ENCODE assay signal across 16 cellular contexts in genomic region chr7:127057918-127058317, GRCh38.
A peak's percentile ranks its signal among the peaks of the same experiment; 100 is the strongest.
DNase-seq lines count a peak whose midpoint lies in the region; ATAC-seq and TF ChIP-seq lines count a peak whose summit lies in the region.
"Had no signal": no experiment of that assay in that cellular context is flagged by ENCODE, and none has a peak within 500 bp of the region (broad histone marks: within the 10 kb centered on the region; RNA-seq: fewer than 3 reads in every experiment).

No MANE protein-coding gene starts in this region.

- no peak overlapping the region for H3K9ac ChIP-seq in IMR-90 (ENCODE audit: low read depth, low read length)
- H3K9ac ChIP-seq: BLaER1, KMS-11 had no signal

- no peak overlapping the region for H3K56ac ChIP-seq in IMR-90 (ENCODE audit: extremely low read depth, insufficient read depth, low read length)

- H3K36me3 ChIP-seq in IMR-90 (ENCODE audit: control insufficient read depth, insufficient read depth, low read length) (no peaks in the 10 kb centered on the region), testis (ENCODE audit: low read depth, missing control alignments) (no peaks in the 10 kb centered on the region)
- H3K36me3 ChIP-seq: BLaER1 had no signal

- CTCF ChIA-PET in IMR-90 (lab: Yijun Ruan, JAX): no interaction called here

- no peak overlapping the region for H2AK9ac ChIP-seq in IMR-90 (replicated peaks; ENCODE audit: low read depth, low read length, poor library complexity)

- intact Hi-C loops in IMR-90 (cut with micrococcal nuclease) (no loop called here), testis (cut with DNase I; ENCODE audit: low total_unique reads) (no loop called here)

- TF ChIP-seq CTCF in IMR-90 (conservative IDR thresholded peaks at IDR 0.05; ENCODE audit: low read depth, low read length): no peak
- TF ChIP-seq CTCF in testis (IDR thresholded peaks at IDR 0.05): no peak

- H2BK5ac ChIP-seq in IMR-90 (ENCODE audit: low read depth, low read length, poor library complexity, severe bottlenecking): no peak overlapping the region

- no peak overlapping the region for H2BK15ac ChIP-seq in IMR-90 (ENCODE audit: low read depth, low read length)

- no peak for ATAC-seq in IMR-90 (ENCODE audit: low read depth)
- ATAC-seq in HG03442 (IDR thresholded peaks at IDR 0.05; ENCODE audit: unreplicated experiment): no peak
- ATAC-seq in GM19328 (IDR thresholded peaks at IDR 0.05; ENCODE audit: unreplicated experiment): no peak

- no peak overlapping the region for H2AFZ ChIP-seq in IMR-90 (replicated peaks; ENCODE audit: low read length, poor library complexity)

- in situ Hi-C loops in IMR-90 (cut with MboI; ENCODE audit: low sequenced_read_pairs) (no loop called here), SK-MEL-5 (cut with HindIII; ENCODE audit: low pct_unique_long_range_greater_than_20kb, low sequenced_read_pairs) (no loop called here)

- H3K4me3 ChIP-seq in IMR-90 (ENCODE audit: insufficient read depth, low read depth, low read length) (no peak overlapping the region), testis (no peak overlapping the region)
- H3K4me3 ChIP-seq: BLaER1 had no signal

- H2BK20ac ChIP-seq in IMR-90 (ENCODE audit: low read depth, low read length): no peak overlapping the region

- H3K4me1 ChIP-seq in IMR-90 (ENCODE audit: control insufficient read depth, insufficient read depth, low read length) (no peaks in the 10 kb centered on the region), testis (no peaks in the 10 kb centered on the region)
- H3K4me1 ChIP-seq: BLaER1 had no signal

- H3K18ac ChIP-seq in IMR-90 (ENCODE audit: low read depth, low read length): no peak overlapping the region

- no peaks in the 10 kb centered on the region for H4K20me1 ChIP-seq in IMR-90 (ENCODE audit: insufficient read depth, low read length)
- H4K20me1 ChIP-seq: BLaER1 had no signal

- WGBS in IMR-90 (ENCODE audit: extremely low coverage in 2 of 2, insufficient read length in 1 of 2), 2 experiments: 52% methylated on average over 4 of the region's 9 CpGs; no CpG with 5 or more reads in 1 of the 2 experiments
- WGBS in testis, 2 donors: 57 to 65% methylated on average over 9 of the region's 9 CpGs

- no peak for TF ChIP-seq POLR2A in IMR-90 (IDR thresholded peaks at IDR 0.05; ENCODE audit: low read depth, low read length)
- no peak for TF ChIP-seq POLR2A in testis (IDR thresholded peaks at IDR 0.05)

- H4K91ac ChIP-seq in IMR-90 (ENCODE audit: insufficient read depth, low read depth, low read length): no peak overlapping the region

- no peak overlapping the region for H2AK5ac ChIP-seq in IMR-90 (ENCODE audit: low read depth, low read length)

- DNase-seq in H4 (ENCODE audit: low spot score) (peak; percentile 6), IMR-90 (no peak), SK-MEL-5 (ENCODE audit: low read depth, low spot score) (peak; percentile 25), testis (peak; percentile 33)
- no peak for DNase-seq in activated CD4-positive, alpha-beta T cell treated with anti-CD3 and anti-CD28 coated beads, Interleukin-2, amount 50 U/mL, for 4 hours
- DNase-seq: 8988T; CD4-positive, alpha-beta memory T cell; DMS153; DMS79; GDM1; GOT3; HCEC 1CT had no signal

- H3K27me3 ChIP-seq in IMR-90 (ENCODE audit: control insufficient read depth, insufficient read depth, low read length): no peaks in the 10 kb centered on the region
- H3K27me3 ChIP-seq in testis: no peaks in the 10 kb centered on the region
- H3K27me3 ChIP-seq: BLaER1 had no signal

- H4K5ac ChIP-seq in IMR-90 (ENCODE audit: low read depth, low read length): no peak overlapping the region

- H3K79me1 ChIP-seq in IMR-90 (ENCODE audit: low read depth in 1 of 2, low read length in 2 of 2): no peaks in the 10 kb centered on the region

- no peak overlapping the region for H2BK120ac ChIP-seq in IMR-90 (ENCODE audit: low read depth, low read length)

- no peak overlapping the region for H3K4me2 ChIP-seq in IMR-90 (ENCODE audit: low read depth, low read length)
- H3K4me2 ChIP-seq: BLaER1, KMS-11 had no signal

- H3K9me3 ChIP-seq in IMR-90 (ENCODE audit: control insufficient read depth, insufficient read depth, low read length): peaks cover 6% of the 10 kb centered on the region
- no peaks in the 10 kb centered on the region for H3K9me3 ChIP-seq in testis
- H3K9me3 ChIP-seq: BLaER1 had no signal

- no peak overlapping the region for H4K8ac ChIP-seq in IMR-90 (ENCODE audit: low read depth in 2 of 2, low read length in 2 of 2)

- TF ChIP-seq RAD21 in IMR-90 (IDR thresholded peaks at IDR 0.05; ENCODE audit: low read length): no peak

- no peaks in the 10 kb centered on the region for H3K9me1 ChIP-seq in IMR-90 (ENCODE audit: insufficient read depth, low read length)

- no peak overlapping the region for H3K4ac ChIP-seq in IMR-90 (ENCODE audit: low read depth, low read length)

- POLR2A ChIA-PET in IMR-90 (lab: Charles Lee; ENCODE audit: unreplicated experiment): no interaction called here

- no peak overlapping the region for H3K14ac ChIP-seq in IMR-90 (replicated peaks; ENCODE audit: low read depth, low read length)

- BruUV-seq in IMR-90 (replicated peaks; lab: Mats Ljungman, UMichigan): no TSS peak

- H3K27ac ChIP-seq in IMR-90 (ENCODE audit: insufficient read depth, low read length) (no peak overlapping the region), testis (no peak overlapping the region)
- H3K27ac ChIP-seq: BLaER1, KMS-11 had no signal

- H3K23ac ChIP-seq in IMR-90 (ENCODE audit: low read depth, low read length): no peak overlapping the region

- dilution Hi-C loops in IMR-90 (cut with HindIII; ENCODE audit: low sequenced_read_pairs, unreplicated experiment): no loop called here

TF ChIP-seq in IMR-90, 13 proteins besides CTCF, POLR2A, EP300 and RAD21:
- TF ChIP-seq MAFK (IDR thresholded peaks at IDR 0.05; ENCODE audit: low read depth, low read length) (no peak), CEBPB (IDR thresholded peaks at IDR 0.05; ENCODE audit: low read depth, low read length) (peak; percentile 64)

Comparison
In these comparisons a context has a peak if more than half of its experiments do, and no peak if none do; other contexts are left out.
1. DNase-seq: peak in H4 (single experiment), SK-MEL-5 (single experiment) and testis (single experiment); none in IMR-90 (single experiment) and activated CD4-positive, alpha-beta T cell treated with anti-CD3 and anti-CD28 coated beads, Interleukin-2, amount 50 U/mL, for 4 hours (0 of 2).